11 cellular contexts compared by ENCODE assay signal in genomic region chrX:151754042-151754419, GRCh38. TPM values are rescaled to one million over a fixed set of nuclear protein-coding genes. Genes with fewer than 3 reads are reported as not detected.
DNase-seq lines count a peak whose midpoint lies in the region; ATAC-seq and TF ChIP-seq lines count a peak whose summit lies in the region.
"Had no signal": no experiment of that assay in that cellular context is flagged by ENCODE, and none has a peak within 500 bp of the region (broad histone marks: within the 10 kb centered on the region; RNA-seq: fewer than 3 reads in every experiment).

No MANE protein-coding gene starts in this region.

- TF ChIP-seq CTCF in epithelial cell of proximal tubule (conservative IDR thresholded peaks at IDR 0.05; ENCODE audit: low read depth, low read length), result no peak
- TF ChIP-seq CTCF in suprapubic skin (IDR thresholded peaks at IDR 0.05), result no peak

- peaks cover 6% of the 10 kb centered on the region for H3K4me1 ChIP-seq in suprapubic skin

- H3K27me3 ChIP-seq in suprapubic skin, result no peaks in the 10 kb centered on the region

- H3K27ac ChIP-seq in suprapubic skin, result no peak overlapping the region

- WGBS in suprapubic skin, result 47% methylated on average over 6 of the region's 6 CpGs

- DNase-seq in GM04503 (ENCODE audit: low read depth) (peak; percentile 45), NCI-H2171 treated with DMSO at 0.1 percent for 48 hours (lab: John Stamatoyannopoulos, UW) (peak; percentile 63), epithelial cell of proximal tubule (ENCODE audit: low read depth) (peak; percentile 1), renal cortical epithelial cell (ENCODE audit: low read depth) (peak; percentile 26), C1 segment of cervical spinal cord (lab: John Stamatoyannopoulos, UW) (no peak), GM19240 (ENCODE audit: insufficient read length, low spot score) (no peak), suprapubic skin (ENCODE audit: low spot score in 2 of 2) (no peak)
- DNase-seq: NK-92 treated with Interleukin-12 subunit alpha and Interleukin-12 subunit beta, amount 100 ng/mL, for 24 hours had no signal

- no peaks in the 10 kb centered on the region for H3K9me3 ChIP-seq in suprapubic skin

- no peak for TF ChIP-seq POLR2A in suprapubic skin (IDR thresholded peaks at IDR 0.05)

- ATAC-seq in HG02763 (IDR thresholded peaks at IDR 0.05; ENCODE audit: unreplicated experiment), result no peak
- ATAC-seq: activated CD4-positive, CD25-positive, alpha-beta regulatory T cell treated with anti-CD3 and anti-CD28 coated beads, Interleukin-2, amount 50 U/mL, for 24 hours had no signal

- H3K4me3 ChIP-seq in epithelial cell of proximal tubule (ENCODE audit: low read depth, low read length) (no peak overlapping the region), suprapubic skin (no peak overlapping the region)

- TF ChIP-seq EP300 in suprapubic skin (IDR thresholded peaks at IDR 0.05), result no peak

- H3K36me3 ChIP-seq in suprapubic skin, result no peaks in the 10 kb centered on the region

RNA-seq across cellular contexts. Expression of gene CNGA2, which starts 19.5 kb away (rescaled TPM):
- total RNA-seq in epithelial cell of proximal tubule, result not detected in 2 replicates
- total RNA-seq in renal cortical epithelial cell, result not detected in 2 replicates
- total RNA-seq in suprapubic skin, result not detected
- total RNA-seq: neural crest cell had no signal

RNA-seq across cellular contexts. Expression of gene FATE1, which starts 38.2 kb away (rescaled TPM):
- total RNA-seq in epithelial cell of proximal tubule (not detected in 2 replicates), renal cortical epithelial cell (not detected in 2 replicates), suprapubic skin (not detected)
- total RNA-seq: neural crest cell had no signal

RNA-seq across cellular contexts. Expression of gene PRRG3, which starts 58.8 kb away (rescaled TPM):
- total RNA-seq in epithelial cell of proximal tubule (not detected in 2 replicates), renal cortical epithelial cell (not detected in 2 replicates), suprapubic skin (1 to 10 TPM in 2 of 4 donors, under 1 TPM in 2; 0.36 to 1.1 (median 1.0) TPM)

Comparison
In these comparisons a context has a peak if more than half of its experiments do, and no peak if none do; other contexts are left out.
1. DNase-seq: peak in GM04503 (single experiment), NCI-H2171 treated with DMSO at 0.1 percent for 48 hours (single experiment), epithelial cell of proximal tubule (single experiment) and renal cortical epithelial cell (single experiment); none in C1 segment of cervical spinal cord (0 of 14), GM19240 (single experiment) and suprapubic skin (0 of 2).